ENCODE assay signal across 17 cellular contexts in genomic region chr12:41556176-41556575, GRCh38.
DNase-seq lines count a peak whose midpoint lies in the region; ATAC-seq, FAIRE-seq and TF ChIP-seq lines count a peak whose summit lies in the region.
"Had no signal": no experiment of that assay in that cellular context is flagged by ENCODE, and none has a peak within 500 bp of the region (broad histone marks: within the 10 kb centered on the region; RNA-seq: fewer than 3 reads in every experiment).

No MANE protein-coding gene starts in this region.

- no peaks in the 10 kb centered on the region for H3K27me3 ChIP-seq in bronchial epithelial cell (ENCODE audit: control insufficient read depth, insufficient read depth, low read length)
- H3K27me3 ChIP-seq: BLaER1 had no signal

- DNase-seq in NCI-H748 (lab: John Stamatoyannopoulos, UW; ENCODE audit: unreplicated experiment) (peak; percentile 14), NCI-H748 treated with DMSO at 0.1 percent for 48 hours (lab: John Stamatoyannopoulos, UW) (no peak), NCI-H2029 treated with DMSO at 0.1 percent for 48 hours (lab: John Stamatoyannopoulos, UW) (peak; percentile 17), bronchial epithelial cell (ENCODE audit: low read depth) (peak; percentile 13), urothelium cell line (ENCODE audit: low spot score) (no peak), frontal cortex (ENCODE audit: low spot score in 2 of 2) (no peak)
- DNase-seq: 8988T; AML-193; CD8-positive, alpha-beta memory T cell; DND-41; GDM1; GOT3; H9 had no signal

- TF ChIP-seq CTCF in bronchial epithelial cell (IDR thresholded peaks at IDR 0.05; ENCODE audit: insufficient read depth, low read length, severe bottlenecking), result no peak

- FAIRE-seq in bronchial epithelial cell (lab: Jason Lieb, UNC) (no peak), urothelium cell line (lab: Jason Lieb, UNC) (peak; percentile 40), frontal cortex (lab: Jason Lieb, UNC) (no peak)
- FAIRE-seq: GM12892, GM19239 had no signal

- no peak for ATAC-seq in GM18867 (IDR thresholded peaks at IDR 0.05; ENCODE audit: unreplicated experiment)

- H3K36me3 ChIP-seq in bronchial epithelial cell (ENCODE audit: control insufficient read depth, insufficient read depth, low read length), result no peaks in the 10 kb centered on the region
- H3K36me3 ChIP-seq: BLaER1 had no signal

- no peak overlapping the region for H3K4me3 ChIP-seq in bronchial epithelial cell (ENCODE audit: low read depth, low read length)
- H3K4me3 ChIP-seq: BLaER1 had no signal

Comparison
In these comparisons a context has a peak if more than half of its experiments do, and no peak if none do; other contexts are left out.
1. DNase-seq: peak in NCI-H748 (single experiment), NCI-H2029 treated with DMSO at 0.1 percent for 48 hours (single experiment) and bronchial epithelial cell (single experiment); none in NCI-H748 treated with DMSO at 0.1 percent for 48 hours (single experiment), urothelium cell line (single experiment) and frontal cortex (0 of 2).